8 cellular contexts compared by ENCODE assay signal in genomic region chr16:19804538-19805323, GRCh38.
DNase-seq lines count a peak whose midpoint lies in the region; ATAC-seq and TF ChIP-seq lines count a peak whose summit lies in the region.

No MANE protein-coding gene starts in this region.

- intact Hi-C loops in activated CD4-positive, alpha-beta memory T cell treated with anti-CD3 and anti-CD28 coated beads for 36 hours (cut with micrococcal nuclease) = no loop called here
- intact Hi-C loops in left ventricle myocardium inferior (cut with micrococcal nuclease) (no loop called here), spleen (cut with DNase I; ENCODE audit: low total_unique reads) (no loop called here)

- peak overlapping the region; percentile 21 for H3K27ac Mint-ChIP-seq in activated CD4-positive, alpha-beta memory T cell treated with anti-CD3 and anti-CD28 coated beads for 36 hours

- peak overlapping the region; percentile 33 for H3K4me3 Mint-ChIP-seq in activated CD4-positive, alpha-beta memory T cell treated with anti-CD3 and anti-CD28 coated beads for 36 hours

- TF ChIP-seq CTCF in left ventricle myocardium inferior (IDR thresholded peaks at IDR 0.05; ENCODE audit: borderline replicate concordance) (no peak), spleen (IDR thresholded peaks at IDR 0.05 in 8 of 11, conservative IDR thresholded peaks at IDR 0.05 in 3 of 11) (no peak)

- H3K36me3 Mint-ChIP-seq in activated CD4-positive, alpha-beta memory T cell treated with anti-CD3 and anti-CD28 coated beads for 36 hours = no peaks in the 10 kb centered on the region

- WGBS in spleen, 5 donors = 28 to 34% (median 30%) methylated on average over 10 of the region's 10 CpGs

- no peak for ATAC-seq in HG03025 (IDR thresholded peaks at IDR 0.05; ENCODE audit: low FRiP score, unreplicated experiment)
- no peak for ATAC-seq in GM21529 (IDR thresholded peaks at IDR 0.05; ENCODE audit: unreplicated experiment)
- no peak for ATAC-seq in GM21737 (IDR thresholded peaks at IDR 0.05; ENCODE audit: unreplicated experiment)

- peaks cover 16% of the 10 kb centered on the region for H3K9me3 Mint-ChIP-seq in activated CD4-positive, alpha-beta memory T cell treated with anti-CD3 and anti-CD28 coated beads for 36 hours

- H3K27me3 ChIP-seq in left ventricle myocardium inferior (ENCODE audit: low read depth) (no peaks in the 10 kb centered on the region), spleen (replicated peaks in 1 of 7) (no peaks in the 10 kb centered on the region)

- TF ChIP-seq POLR2A in spleen (IDR thresholded peaks at IDR 0.05) = no peak

- POLR2A ChIA-PET in activated CD4-positive, alpha-beta memory T cell treated with anti-CD3 and anti-CD28 coated beads for 36 hours (lab: Charles Lee) = no interaction called here

- H3K4me3 ChIP-seq in left ventricle myocardium inferior (no peak overlapping the region), spleen (peak overlapping the region in 1 of 8 donors; percentile 14)

- peaks cover 53% of the 10 kb centered on the region for H3K4me1 ChIP-seq in left ventricle myocardium inferior
- H3K4me1 ChIP-seq in spleen = peaks cover 0 to 16% (median 9%) of the 10 kb centered on the region in 6 donors

- CTCF ChIA-PET in activated CD4-positive, alpha-beta memory T cell treated with anti-CD3 and anti-CD28 coated beads for 36 hours (lab: Charles Lee) = no interaction called here

- DNase-seq in DMS79 (lab: John Stamatoyannopoulos, UW) (peak; percentile 93), NCI-H2107 treated with DMSO at 0.1 percent for 48 hours (lab: John Stamatoyannopoulos, UW; ENCODE audit: unreplicated experiment) (peak; percentile 93), left ventricle myocardium inferior (peak; percentile 71), spleen (no peak)
- DNase-seq in activated CD4-positive, alpha-beta memory T cell treated with anti-CD3 and anti-CD28 coated beads for 36 hours = peak; percentile 54

- H3K9me3 ChIP-seq in left ventricle myocardium inferior (replicated peaks) (peaks cover 13% of the 10 kb centered on the region), spleen (peaks cover 0 to 24% (median 14%) of the 10 kb centered on the region in 8 donors)

- no peaks in the 10 kb centered on the region for H3K36me3 ChIP-seq in left ventricle myocardium inferior
- H3K36me3 ChIP-seq in spleen = no peaks in the 10 kb centered on the region

- H3K27ac ChIP-seq in left ventricle myocardium inferior (replicated peaks) = peak overlapping the region; percentile 86
- H3K27ac ChIP-seq in spleen = peak overlapping the region in 5 of 8 donors; percentile 20 to 51 (median 41)

- peaks cover 11% of the 10 kb centered on the region for H3K4me1 Mint-ChIP-seq in activated CD4-positive, alpha-beta memory T cell treated with anti-CD3 and anti-CD28 coated beads for 36 hours (ENCODE audit: low read depth)

- H3K27me3 Mint-ChIP-seq in activated CD4-positive, alpha-beta memory T cell treated with anti-CD3 and anti-CD28 coated beads for 36 hours = no peaks in the 10 kb centered on the region
